In genomic region chr15:28274635-28275034, GRCh38 we compare ENCODE assay signal across 34 cellular contexts.
"Had no signal": no experiment of that assay in that cellular context is flagged by ENCODE, and none has a peak within 500 bp of the region (broad histone marks: within the 10 kb centered on the region; RNA-seq: fewer than 3 reads in every experiment).

No MANE protein-coding gene starts in this region.

- H3K27ac Mint-ChIP-seq: activated CD4-positive, alpha-beta memory T cell treated with anti-CD3 and anti-CD28 coated beads for 36 hours; activated CD4-positive, alpha-beta T cell treated with anti-CD3 and anti-CD28 coated beads for 36 hours; activated CD4-positive, alpha-beta T cell treated with anti-CD3 and anti-CD28 coated beads, Interleukin-2, amount 10 ng/mL, durations not matched to agents 24 days and 14 days; activated CD8-positive, alpha-beta memory T cell treated with anti-CD3 and anti-CD28 coated beads, Interleukin-2, amount 10 ng/mL, durations not matched to agents 7 days and 5 days; activated naive CD4-positive, alpha-beta T cell treated with anti-CD3 and anti-CD28 coated beads for 36 hours; activated naive CD4-positive, alpha-beta T cell treated with anti-CD3 and anti-CD28 coated beads, Interleukin-2, amount 50 U/mL, for 24 hours; activated naive CD8-positive, alpha-beta T cell treated with anti-CD3 and anti-CD28 coated beads for 36 hours; activated naive CD8-positive, alpha-beta T cell treated with anti-CD3 and anti-CD28 coated beads, Interleukin-2, amount 50 U/mL, for 24 hours; activated T-helper 1 cell treated with anti-CD3 and anti-CD28 coated beads, Interleukin-12 subunit alpha, Interleukin-12 subunit beta, Interleukin-2, Interleukin-4 antibody, amounts not matched to agents 30 ng/mL and 10 ng/mL and 1 ng/mL, durations not matched to agents 14 hours and 24 hours and 36 hours; activated T-helper 2 cell treated with anti-CD3 and anti-CD28 coated beads, Interferon-gamma antibody, Interleukin-2, Interleukin-4, amounts not matched to agents 10 μg/mL and 5 μg/mL and 100 μg/mL, durations not matched to agents 14 hours and 24 hours and 36 hours; dendritic cell treated with granulocyte-macrophage colony-stimulating factor and Interleukin-4, amounts not matched to agents 40 ng/mL and 50 ng/mL, for 4 days; T-helper 17 cell; T-helper 2 cell treated with Interferon-gamma antibody and Interleukin-4, amounts not matched to agents 5 μg/mL and 100 μg/mL, for 36 hours had no signal

- H3K4me1 Mint-ChIP-seq: activated CD4-positive, alpha-beta T cell treated with anti-CD3 and anti-CD28 coated beads for 36 hours; activated CD4-positive, alpha-beta T cell treated with anti-CD3 and anti-CD28 coated beads, Interleukin-2, amount 10 ng/mL, durations not matched to agents 24 days and 14 days; activated CD8-positive, alpha-beta memory T cell treated with anti-CD3 and anti-CD28 coated beads, Interleukin-2, amount 10 ng/mL, durations not matched to agents 7 days and 5 days; activated naive CD4-positive, alpha-beta T cell treated with anti-CD3 and anti-CD28 coated beads, Interleukin-2, amount 50 U/mL, for 24 hours; activated naive CD8-positive, alpha-beta T cell treated with anti-CD3 and anti-CD28 coated beads for 36 hours; activated naive CD8-positive, alpha-beta T cell treated with anti-CD3 and anti-CD28 coated beads, Interleukin-2, amount 50 U/mL, for 24 hours; central memory CD8-positive, alpha-beta T cell had no signal

- H3K4me1 ChIP-seq: adrenal gland, body of pancreas, esophagus squamous epithelium, gastroesophageal sphincter had no signal

- H3K27ac ChIP-seq: adrenal gland, body of pancreas, coronary artery, dorsolateral prefrontal cortex, esophagus squamous epithelium, gastroesophageal sphincter, WERI-Rb-1 had no signal

- H3K4me3 ChIP-seq: adrenal gland, body of pancreas, coronary artery, dorsolateral prefrontal cortex, esophagus squamous epithelium, gastroesophageal sphincter had no signal

- H3K27me3 ChIP-seq: adrenal gland, body of pancreas, dorsolateral prefrontal cortex, esophagus squamous epithelium, gastroesophageal sphincter had no signal

- H3K27me3 Mint-ChIP-seq: activated CD4-positive, alpha-beta memory T cell treated with anti-CD3 and anti-CD28 coated beads for 36 hours; activated CD4-positive, alpha-beta T cell treated with anti-CD3 and anti-CD28 coated beads for 36 hours; activated CD4-positive, alpha-beta T cell treated with anti-CD3 and anti-CD28 coated beads, Interleukin-2, amount 10 ng/mL, durations not matched to agents 24 days and 14 days; activated CD8-positive, alpha-beta memory T cell treated with anti-CD3 and anti-CD28 coated beads, Interleukin-2, amount 10 ng/mL, durations not matched to agents 7 days and 5 days; activated naive CD4-positive, alpha-beta T cell treated with anti-CD3 and anti-CD28 coated beads, Interleukin-2, amount 50 U/mL, for 24 hours; activated naive CD8-positive, alpha-beta T cell treated with anti-CD3 and anti-CD28 coated beads for 36 hours; activated naive CD8-positive, alpha-beta T cell treated with anti-CD3 and anti-CD28 coated beads, Interleukin-2, amount 50 U/mL, for 24 hours; central memory CD8-positive, alpha-beta T cell; dendritic cell treated with granulocyte-macrophage colony-stimulating factor and Interleukin-4, amounts not matched to agents 40 ng/mL and 50 ng/mL, for 4 days; T-helper 17 cell had no signal

- H3K9me3 ChIP-seq: adrenal gland, body of pancreas, esophagus squamous epithelium, gastroesophageal sphincter had no signal

- DNase-seq: activated CD4-positive, alpha-beta memory T cell treated with anti-CD3 and anti-CD28 coated beads for 36 hours; activated CD4-positive, alpha-beta T cell treated with anti-CD3 and anti-CD28 coated beads for 36 hours; activated CD4-positive, alpha-beta T cell treated with anti-CD3 and anti-CD28 coated beads, Interleukin-2, amount 10 ng/mL, durations not matched to agents 24 days and 14 days; activated CD4-positive, CD25-positive, alpha-beta regulatory T cell; activated CD4-positive, CD25-positive, alpha-beta regulatory T cell treated with anti-CD3 and anti-CD28 coated beads, Interleukin-2, amount 50 U/mL, for 72 hours; activated CD8-positive, alpha-beta memory T cell treated with anti-CD3 and anti-CD28 coated beads, Interleukin-2, amount 10 ng/mL, durations not matched to agents 7 days and 5 days; activated CD8-positive, alpha-beta memory T cell treated with anti-CD3 and anti-CD28 coated beads, Interleukin-2, amount 50 U/mL, for 4 hours; activated CD8-positive, alpha-beta T cell treated with anti-CD3 and anti-CD28 coated beads, Interleukin-2, amount 10 ng/mL, durations not matched to agents 7 days and 5 days; activated effector memory CD4-positive, alpha-beta T cell treated with anti-CD3 and anti-CD28 coated beads, Interleukin-2, amount 50 U/mL, for 16 hours; activated naive CD4-positive, alpha-beta T cell treated with anti-CD3 and anti-CD28 coated beads for 36 hours; activated naive CD8-positive, alpha-beta T cell treated with anti-CD3 and anti-CD28 coated beads for 36 hours; activated naive CD8-positive, alpha-beta T cell treated with anti-CD3 and anti-CD28 coated beads, Interleukin-2, amount 50 U/mL, for 24 hours; activated T-cell treated with anti-CD3 and anti-CD28 coated beads, Interleukin-2, amount 50 U/mL, for 1 hour; activated T-cell treated with anti-CD3 and anti-CD28 coated beads, Interleukin-2, amount 50 U/mL, for 48 hours; adrenal gland; amygdala; aorta; body of pancreas; dorsolateral prefrontal cortex; effector memory CD4-positive, alpha-beta T cell; esophagus squamous epithelium; foreskin melanocyte; T-helper 1 cell; T-helper 17 cell; T1000; WERI-Rb-1 had no signal

- H3K4me3 Mint-ChIP-seq: activated CD4-positive, alpha-beta memory T cell treated with anti-CD3 and anti-CD28 coated beads for 36 hours; activated CD4-positive, alpha-beta T cell treated with anti-CD3 and anti-CD28 coated beads for 36 hours; activated CD4-positive, alpha-beta T cell treated with anti-CD3 and anti-CD28 coated beads, Interleukin-2, amount 10 ng/mL, durations not matched to agents 24 days and 14 days; activated CD8-positive, alpha-beta memory T cell treated with anti-CD3 and anti-CD28 coated beads, Interleukin-2, amount 10 ng/mL, durations not matched to agents 7 days and 5 days; activated CD8-positive, alpha-beta T cell treated with anti-CD3 and anti-CD28 coated beads, Interleukin-2, amount 10 ng/mL, durations not matched to agents 7 days and 5 days; activated naive CD4-positive, alpha-beta T cell treated with anti-CD3 and anti-CD28 coated beads for 36 hours; activated naive CD4-positive, alpha-beta T cell treated with anti-CD3 and anti-CD28 coated beads, Interleukin-2, amount 50 U/mL, for 24 hours; activated naive CD8-positive, alpha-beta T cell treated with anti-CD3 and anti-CD28 coated beads for 36 hours; activated naive CD8-positive, alpha-beta T cell treated with anti-CD3 and anti-CD28 coated beads, Interleukin-2, amount 50 U/mL, for 24 hours; activated T-helper 1 cell treated with anti-CD3 and anti-CD28 coated beads, Interleukin-12 subunit alpha, Interleukin-12 subunit beta, Interleukin-2, Interleukin-4 antibody, amounts not matched to agents 30 ng/mL and 10 ng/mL and 1 ng/mL, durations not matched to agents 14 hours and 24 hours and 36 hours; central memory CD8-positive, alpha-beta T cell; dendritic cell treated with granulocyte-macrophage colony-stimulating factor and Interleukin-4, amounts not matched to agents 40 ng/mL and 50 ng/mL, for 4 days; T-helper 17 cell; T-helper 2 cell treated with Interferon-gamma antibody and Interleukin-4, amounts not matched to agents 5 μg/mL and 100 μg/mL, for 36 hours had no signal

- H3K9me3 Mint-ChIP-seq: activated CD4-positive, alpha-beta memory T cell treated with anti-CD3 and anti-CD28 coated beads for 36 hours; activated CD4-positive, alpha-beta T cell treated with anti-CD3 and anti-CD28 coated beads, Interleukin-2, amount 10 ng/mL, durations not matched to agents 24 days and 14 days; activated naive CD4-positive, alpha-beta T cell treated with anti-CD3 and anti-CD28 coated beads for 36 hours; activated naive CD4-positive, alpha-beta T cell treated with anti-CD3 and anti-CD28 coated beads, Interleukin-2, amount 50 U/mL, for 24 hours; activated naive CD8-positive, alpha-beta T cell treated with anti-CD3 and anti-CD28 coated beads for 36 hours; activated naive CD8-positive, alpha-beta T cell treated with anti-CD3 and anti-CD28 coated beads, Interleukin-2, amount 50 U/mL, for 24 hours; activated T-helper 1 cell treated with anti-CD3 and anti-CD28 coated beads, Interleukin-12 subunit alpha, Interleukin-12 subunit beta, Interleukin-2, Interleukin-4 antibody, amounts not matched to agents 30 ng/mL and 10 ng/mL and 1 ng/mL, durations not matched to agents 14 hours and 24 hours and 36 hours; activated T-helper 2 cell treated with anti-CD3 and anti-CD28 coated beads, Interferon-gamma antibody, Interleukin-2, Interleukin-4, amounts not matched to agents 10 μg/mL and 5 μg/mL and 100 μg/mL, durations not matched to agents 14 hours and 24 hours and 36 hours; central memory CD8-positive, alpha-beta T cell; dendritic cell treated with granulocyte-macrophage colony-stimulating factor and Interleukin-4, amounts not matched to agents 40 ng/mL and 50 ng/mL, for 4 days; T-helper 2 cell treated with Interferon-gamma antibody and Interleukin-4, amounts not matched to agents 5 μg/mL and 100 μg/mL, for 36 hours had no signal
